ENCODE assay signal across 20 cellular contexts in the genomic region with DNA sequence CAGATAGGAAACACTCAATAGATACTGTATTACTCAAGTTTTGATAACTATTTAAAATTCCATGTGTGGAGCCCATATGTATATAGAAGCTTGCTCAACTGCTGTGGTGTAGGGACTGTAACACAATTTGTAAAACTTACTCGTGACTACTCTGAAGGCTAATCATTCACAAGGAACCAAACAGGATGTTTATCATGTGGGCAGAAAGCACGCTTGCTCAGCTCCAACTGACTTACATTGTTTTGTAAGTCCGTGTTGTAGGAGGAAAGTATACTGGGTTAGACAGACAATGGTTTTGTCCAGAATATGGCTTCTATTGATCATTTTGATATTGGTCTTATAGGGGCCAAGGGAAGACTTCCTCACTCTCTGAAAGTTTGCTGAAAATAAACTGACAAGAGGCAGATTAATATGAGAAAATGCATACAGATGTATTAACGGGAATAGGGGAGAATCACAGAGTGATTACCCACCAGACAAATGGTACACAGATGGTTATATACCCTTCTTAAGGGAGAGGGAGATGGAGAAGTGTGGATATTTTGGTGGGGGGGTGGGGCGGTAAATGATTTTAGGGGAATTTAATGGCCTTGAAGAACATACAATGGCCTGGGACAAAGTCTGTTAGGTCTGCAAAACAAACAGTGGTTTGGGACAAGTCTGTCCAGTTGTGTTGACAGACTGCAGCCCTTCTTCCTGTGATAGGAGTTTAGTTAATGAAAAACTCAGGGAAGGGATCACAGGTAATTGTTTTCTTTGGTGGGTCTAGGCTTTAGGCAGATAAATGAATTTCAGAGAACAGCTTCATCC.
DNase-seq lines count a peak whose midpoint lies in the region; ATAC-seq and TF ChIP-seq lines count a peak whose summit lies in the region.
"Had no signal": no experiment of that assay in that cellular context is flagged by ENCODE, and none has a peak within 500 bp of the region (broad histone marks: within the 10 kb centered on the region; RNA-seq: fewer than 3 reads in every experiment).

No MANE protein-coding gene starts in this region.

- intact Hi-C loops in ovary (cut with DNase I), result no loop called here

- H3K4me3 Mint-ChIP-seq in endodermal cell, result no peak overlapping the region
- H3K4me3 Mint-ChIP-seq: natural killer cell treated with Interleukin-12 subunit alpha and Interleukin-12 subunit beta and Interleukin-15 and Interleukin-18, amount 100 ng/mL, for 72 hours had no signal

- H3K4me3 ChIP-seq in HUES64 (ENCODE audit: low read length) (no peak overlapping the region), endodermal cell (ENCODE audit: low read length) (peak overlapping the region; percentile 54), ovary (no peak overlapping the region)
- H3K4me3 ChIP-seq: heart right ventricle had no signal

- H3K27ac ChIP-seq in 22Rv1 (peak overlapping the region; percentile 64), HUES64 (ENCODE audit: low read depth, low read length) (peak overlapping the region; percentile 22; the same call in 1 of the 2 replicates), endodermal cell (ENCODE audit: low read depth, low read length) (no peak overlapping the region), ovary (no peak overlapping the region)
- H3K27ac ChIP-seq: heart right ventricle had no signal

- peaks cover 60% of the 10 kb centered on the region for H3K9me3 Mint-ChIP-seq in endodermal cell
- H3K9me3 Mint-ChIP-seq: natural killer cell treated with Interleukin-12 subunit alpha and Interleukin-12 subunit beta and Interleukin-15 and Interleukin-18, amount 100 ng/mL, for 72 hours had no signal

- H3K36me3 Mint-ChIP-seq in endodermal cell (ENCODE audit: low read depth), result peaks cover 41% of the 10 kb centered on the region
- H3K36me3 Mint-ChIP-seq: natural killer cell treated with Interleukin-12 subunit alpha and Interleukin-12 subunit beta and Interleukin-15 and Interleukin-18, amount 100 ng/mL, for 72 hours had no signal

- no peaks in the 10 kb centered on the region for H3K27me3 ChIP-seq in HUES64 (ENCODE audit: insufficient read depth, low read length)
- H3K27me3 ChIP-seq in endodermal cell (ENCODE audit: control insufficient read depth, insufficient read depth, low read length, poor library complexity, severe bottlenecking), result no peaks in the 10 kb centered on the region
- H3K27me3 ChIP-seq in ovary, result no peaks in the 10 kb centered on the region
- H3K27me3 ChIP-seq: BE2C, heart right ventricle had no signal

- peak; percentile 90 for ATAC-seq in left lobe of liver
- ATAC-seq in HG03135 (IDR thresholded peaks at IDR 0.05; ENCODE audit: unreplicated experiment), result no peak
- ATAC-seq: heart right ventricle; natural killer cell treated with Interleukin-12 subunit alpha and Interleukin-12 subunit beta and Interleukin-15 and Interleukin-18, amount 100 ng/mL, for 72 hours had no signal

- no peak for TF ChIP-seq CTCF in 22Rv1 (IDR thresholded peaks at IDR 0.05)
- TF ChIP-seq CTCF in endodermal cell (conservative IDR thresholded peaks at IDR 0.05), result no peak
- no peak for TF ChIP-seq CTCF in ovary (IDR thresholded peaks at IDR 0.05)

- TF ChIP-seq EP300 in ovary (IDR thresholded peaks at IDR 0.05), result no peak

- peaks cover 29% of the 10 kb centered on the region for H3K4me1 Mint-ChIP-seq in endodermal cell

- 85% methylated on average over 5 of the region's 5 CpGs for WGBS in HUES64
- 80 to 93% methylated on average over 3 to 5 of the region's 5 CpGs for WGBS in endodermal cell (ENCODE audit: insufficient coverage in 1 of 2, insufficient read length in 1 of 2), 2 experiments
- 47 to 56% (median 56%) methylated on average over 5 of the region's 5 CpGs for WGBS in ovary, 3 donors

- DNase-seq in endodermal cell (no peak), left lobe of liver (ENCODE audit: low spot score) (no peak), AML-193 (lab: John Stamatoyannopoulos, UW) (no peak), NCI-H748 (lab: John Stamatoyannopoulos, UW; ENCODE audit: unreplicated experiment) (no peak), ovary (no peak)
- DNase-seq: activated CD4-positive, alpha-beta T cell treated with anti-CD3 and anti-CD28 coated beads, Interleukin-2, amount 50 U/mL, for 4 hours; activated gamma-delta T cell treated with Interleukin-2 at 50 U/mL for 16 hours; amniotic stem cell; BE2C; central memory CD4-positive, alpha-beta T cell; effector CD4-positive, alpha-beta T cell; GDM1; heart right ventricle; NCI-H1092; NCI-H2081 treated with DMSO at 0.1 percent for 48 hours; NCI-H510A had no signal

- peak overlapping the region; percentile 1 for H3K27ac Mint-ChIP-seq in endodermal cell
- H3K27ac Mint-ChIP-seq: natural killer cell treated with Interleukin-12 subunit alpha and Interleukin-12 subunit beta and Interleukin-15 and Interleukin-18, amount 100 ng/mL, for 72 hours had no signal

- H3K4me1 ChIP-seq in HUES64 (ENCODE audit: insufficient read depth, low read length) (no peaks in the 10 kb centered on the region), endodermal cell (ENCODE audit: control insufficient read depth, insufficient read depth, low read length) (peaks cover 4% of the 10 kb centered on the region), ovary (ENCODE audit: insufficient read depth) (no peaks in the 10 kb centered on the region)
- H3K4me1 ChIP-seq: BE2C had no signal

- H3K36me3 ChIP-seq in HUES64 (ENCODE audit: insufficient read depth, low read length) (no peaks in the 10 kb centered on the region; the same call in 1 of the 2 replicates), endodermal cell (ENCODE audit: control insufficient read depth, insufficient read depth, low read length) (no peaks in the 10 kb centered on the region), ovary (no peaks in the 10 kb centered on the region)
- H3K36me3 ChIP-seq: BE2C, heart right ventricle had no signal

- no peaks in the 10 kb centered on the region for H3K27me3 Mint-ChIP-seq in endodermal cell (ENCODE audit: insufficient read depth)

- no peak for TF ChIP-seq POLR2A in ovary (IDR thresholded peaks at IDR 0.05)

- H3K9me3 ChIP-seq in HUES64 (ENCODE audit: insufficient read depth, low read depth, low read length) (peaks cover 21% of the 10 kb centered on the region), endodermal cell (ENCODE audit: control insufficient read depth, low read length) (peaks cover 28% of the 10 kb centered on the region), ovary (no peaks in the 10 kb centered on the region)
- H3K9me3 ChIP-seq: BE2C, heart right ventricle had no signal

- H3K9ac ChIP-seq in HUES64 (ENCODE audit: low read depth, low read length) (no peak overlapping the region), endodermal cell (ENCODE audit: extremely low read depth, low read length, poor library complexity, severe bottlenecking) (no peak overlapping the region)

Comparison
In these comparisons a context has a peak if more than half of its experiments do, and no peak if none do; other contexts are left out.
1. H3K27ac ChIP-seq: peak in 22Rv1 (single experiment) and HUES64 (single experiment); none in endodermal cell (single experiment) and ovary (0 of 2).